In genomic region chr14:22025884-22026283, GRCh38 we compare ENCODE assay signal across 1 cellular context.
TF ChIP-seq lines count a peak whose summit lies in the region.

No MANE protein-coding gene starts in this region.

TF ChIP-seq in GM23338, 12 proteins besides CTCF, POLR2A, EP300 and RAD21 (continued from another document):
- TF ChIP-seq ZNF462 (CRISPR knock-in tag; IDR thresholded peaks at IDR 0.05) = no peak
- no peak for TF ChIP-seq POLR2AphosphoS5 (IDR thresholded peaks at IDR 0.05; ENCODE audit: low read depth)
- no peak for TF ChIP-seq EZH2phosphoT487 (IDR thresholded peaks at IDR 0.05; ENCODE audit: unreplicated experiment)
- TF ChIP-seq EZH2 (IDR thresholded peaks at IDR 0.05; ENCODE audit: low read depth, unreplicated experiment) = no peak
- no peak for TF ChIP-seq NANOG (IDR thresholded peaks at IDR 0.05; ENCODE audit: borderline replicate concordance)
- TF ChIP-seq REST (IDR thresholded peaks at IDR 0.05; ENCODE audit: unreplicated experiment) = no peak
- no peak for TF ChIP-seq JUNB (IDR thresholded peaks at IDR 0.05; ENCODE audit: unreplicated experiment)
- no peak for TF ChIP-seq CREB1 (CRISPR knock-in tag; IDR thresholded peaks at IDR 0.05; ENCODE audit: low read depth)
- no peak for TF ChIP-seq ZNF331 (CRISPR knock-in tag; IDR thresholded peaks at IDR 0.05; ENCODE audit: low read depth)
